ENCODE assay signal across 8 cellular contexts in the genomic region with DNA sequence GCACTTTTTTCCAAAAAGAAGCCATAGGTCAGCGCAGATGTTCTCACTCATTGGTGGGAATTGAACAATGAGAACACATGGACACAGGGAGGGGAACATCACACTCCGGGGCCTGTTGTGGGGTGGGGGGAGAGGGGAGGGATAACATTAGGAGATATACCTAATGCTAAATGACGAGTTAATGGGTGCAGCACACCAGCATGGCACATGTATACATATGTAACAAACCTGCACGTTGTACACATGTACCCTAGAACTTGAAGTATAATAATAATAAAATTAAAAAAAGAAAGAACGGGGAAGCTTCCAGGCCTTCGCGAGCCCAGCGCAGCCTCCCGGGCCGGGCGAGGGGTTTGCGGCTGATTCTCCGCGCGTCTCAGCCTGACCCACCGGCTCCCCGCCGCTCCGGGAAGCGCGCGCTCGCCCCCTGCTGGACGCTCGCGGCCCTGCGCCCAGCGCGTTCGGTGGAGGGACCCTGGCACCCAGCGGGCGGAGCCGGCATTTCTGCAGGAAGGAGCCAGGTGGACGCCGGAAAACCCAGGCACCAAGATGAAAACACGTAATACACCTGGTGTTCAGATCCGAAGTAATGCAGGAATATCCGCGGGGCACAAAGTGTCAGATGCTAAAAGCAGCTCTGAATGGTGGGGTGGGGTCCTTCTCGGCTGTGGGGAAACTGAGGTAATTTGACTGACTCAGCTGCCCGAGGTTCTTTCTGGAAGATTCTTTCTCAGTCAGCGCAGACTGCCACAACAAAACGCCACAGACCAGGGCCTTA.
DNase-seq lines count a peak whose midpoint lies in the region; TF ChIP-seq lines count a peak whose summit lies in the region.
"Not testable (repeated sequence)": the region's sequence is repeated elsewhere in the genome, so short reads cannot be mapped to it uniquely, and the experiment has no call there.

No MANE protein-coding gene starts in this region.

- H3K36me3 Mint-ChIP-seq in type B pancreatic cell, result not testable (repeated sequence)

- H3K4me1 ChIP-seq in NT2/D1 (ENCODE audit: insufficient read depth, insufficient read length), result not testable (repeated sequence)

- not testable (repeated sequence) for H3K4me1 Mint-ChIP-seq in type B pancreatic cell (ENCODE audit: unreplicated experiment)

- H3K9me3 ChIP-seq in NT2/D1 (ENCODE audit: insufficient read depth, low read length), result not testable (repeated sequence)

- not testable (repeated sequence) for H3K9me3 Mint-ChIP-seq in type B pancreatic cell

- peak; percentile 68 for DNase-seq in G401 (ENCODE audit: low spot score)
- peak; percentile 76 for DNase-seq in KBM-7
- peak; percentile 70 for DNase-seq in NT2/D1 (ENCODE audit: low read depth, low spot score)
- peak; percentile 49 to 56 for DNase-seq in activated CD4-positive, alpha-beta T cell treated with anti-CD3 and anti-CD28 coated beads, Interleukin-2, amount 50 U/mL, for 24 hours (ENCODE audit: low read depth in 1 of 2, low spot score in 1 of 2)
- peak; percentile 61 to 62 for DNase-seq in cardiac fibroblast (ENCODE audit: low read depth in 2 of 2)
- peak; percentile 36 for DNase-seq in iPS DF 4.7 (ENCODE audit: extremely low read depth, low spot score)
- peak; percentile 2 for DNase-seq in renal cortical epithelial cell (ENCODE audit: low read depth)
- DNase-seq in type B pancreatic cell (ENCODE audit: extremely low spot score, unreplicated experiment), result peak; percentile 93

- H3K27me3 ChIP-seq in NT2/D1 (ENCODE audit: insufficient read depth, insufficient read length), result not testable (repeated sequence)

- in situ Hi-C loops in G401 (cut with HindIII; ENCODE audit: low sequenced_read_pairs), result loop anchor here (5.0 kb wide), 1 partner anchor 315 kb away; no protein-coding TSS in a partner anchor
- in situ Hi-C loops in KBM-7 (cut with MboI; ENCODE audit: low pct_unique_long_range_greater_than_20kb, low sequenced_read_pairs), result not testable (repeated sequence)

- H3K27ac Mint-ChIP-seq in type B pancreatic cell, result not testable (repeated sequence)

- not testable (repeated sequence) for H3K36me3 ChIP-seq in NT2/D1 (ENCODE audit: insufficient read depth, insufficient read length, low read length)

- H3K9ac ChIP-seq in NT2/D1 (ENCODE audit: insufficient read length, low read depth), result not testable (repeated sequence)

- H3K4me3 Mint-ChIP-seq in type B pancreatic cell, result not testable (repeated sequence)

- TF ChIP-seq CTCF in cardiac fibroblast (IDR thresholded peaks at IDR 0.05; ENCODE audit: low read depth, low read length), result peak; percentile 72
- peak; percentile 100 for TF ChIP-seq CTCF in type B pancreatic cell (conservative IDR thresholded peaks at IDR 0.05)

- peaks cover 22% of the 10 kb centered on the region for H3K27me3 Mint-ChIP-seq in type B pancreatic cell

- H3K4me3 ChIP-seq in NT2/D1 (ENCODE audit: insufficient read length, low read depth); cardiac fibroblast (replicated peaks in 1 of 2; ENCODE audit: low read depth in 2 of 2, low read length in 2 of 2): not testable (repeated sequence)

Comparison
In these comparisons a context has a peak if more than half of its experiments do, and no peak if none do; other contexts are left out.
1. DNase-seq: peak in every context shown above with its lines; median percentile 93 in type B pancreatic cell; 76 in KBM-7; 70 in NT2/D1; 68 in G401; 62 in cardiac fibroblast; 52 in activated CD4-positive, alpha-beta T cell treated with anti-CD3 and anti-CD28 coated beads, Interleukin-2, amount 50 U/mL, for 24 hours; 36 in iPS DF 4.7; 2 in renal cortical epithelial cell.